In the genomic region with DNA sequence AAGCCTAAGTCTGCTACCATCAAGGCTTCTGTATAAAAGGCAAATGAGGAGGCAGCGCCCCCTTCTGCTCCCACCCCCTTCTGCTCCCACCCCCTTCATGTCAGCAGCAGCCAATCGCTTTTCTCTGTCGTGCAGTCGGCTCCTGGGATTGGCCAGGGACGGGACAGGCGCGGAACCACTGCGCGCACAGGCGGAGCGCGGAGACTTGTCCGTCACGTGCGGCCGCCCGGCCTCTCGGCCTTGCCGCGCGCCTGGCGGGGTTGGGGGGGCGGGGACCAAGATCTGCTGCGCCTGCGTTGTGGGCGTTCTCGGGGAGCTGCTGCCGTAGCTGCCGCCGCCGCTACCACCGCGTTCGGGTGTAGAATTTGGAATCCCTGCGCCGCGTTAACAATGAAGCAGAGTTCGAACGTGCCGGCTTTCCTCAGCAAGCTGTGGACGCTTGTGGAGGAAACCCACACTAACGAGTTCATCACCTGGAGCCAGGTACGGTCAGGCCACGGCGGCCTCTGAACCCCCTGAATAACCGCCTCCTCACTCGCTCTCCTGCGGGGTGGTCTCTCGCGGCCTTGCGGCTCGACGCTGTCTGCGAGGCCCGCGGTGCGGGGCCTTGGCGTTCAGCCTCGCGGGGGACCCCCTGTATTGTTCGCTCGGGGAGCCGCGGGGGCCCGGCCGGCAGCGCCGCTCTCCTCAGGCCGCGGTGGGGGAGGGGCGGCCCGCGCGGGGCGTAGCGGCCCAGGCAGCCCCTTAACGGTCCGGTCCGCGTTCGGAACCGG, we compare ENCODE assay signal across 8 cellular contexts. TPM values are rescaled to one million over a fixed set of nuclear protein-coding genes. Genes with fewer than 3 reads are reported as not detected.
DNase-seq lines count a peak whose midpoint lies in the region; ATAC-seq, FAIRE-seq and TF ChIP-seq lines count a peak whose summit lies in the region.

A gene with protein sequence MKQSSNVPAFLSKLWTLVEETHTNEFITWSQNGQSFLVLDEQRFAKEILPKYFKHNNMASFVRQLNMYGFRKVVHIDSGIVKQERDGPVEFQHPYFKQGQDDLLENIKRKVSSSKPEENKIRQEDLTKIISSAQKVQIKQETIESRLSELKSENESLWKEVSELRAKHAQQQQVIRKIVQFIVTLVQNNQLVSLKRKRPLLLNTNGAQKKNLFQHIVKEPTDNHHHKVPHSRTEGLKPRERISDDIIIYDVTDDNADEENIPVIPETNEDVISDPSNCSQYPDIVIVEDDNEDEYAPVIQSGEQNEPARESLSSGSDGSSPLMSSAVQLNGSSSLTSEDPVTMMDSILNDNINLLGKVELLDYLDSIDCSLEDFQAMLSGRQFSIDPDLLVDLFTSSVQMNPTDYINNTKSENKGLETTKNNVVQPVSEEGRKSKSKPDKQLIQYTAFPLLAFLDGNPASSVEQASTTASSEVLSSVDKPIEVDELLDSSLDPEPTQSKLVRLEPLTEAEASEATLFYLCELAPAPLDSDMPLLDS (plus strand): TSS at position 305 of the 773 bp plus-strand sequence. CDS start 86 bp downstream, at position 391.

- ATAC-seq in HG02852 (IDR thresholded peaks at IDR 0.05; ENCODE audit: unreplicated experiment): peak; percentile 98

- TF ChIP-seq CTCF in left ventricle myocardium inferior (IDR thresholded peaks at IDR 0.05; ENCODE audit: borderline replicate concordance) (peak; percentile 41), prostate gland (IDR thresholded peaks at IDR 0.05) (peak in 3 of 4 experiments; percentile 26 to 42 (median 41))

- H3K4me1 ChIP-seq in left ventricle myocardium inferior: peaks cover 52% of the 10 kb centered on the region
- no peaks in the 10 kb centered on the region for H3K4me1 ChIP-seq in prostate gland (replicated peaks)
- H3K4me1 ChIP-seq in urinary bladder (ENCODE audit: insufficient read depth): no peaks in the 10 kb centered on the region

- H3K4me3 ChIP-seq in left ventricle myocardium inferior (peak within 1 kb of the TSS; percentile 92), prostate gland (peak within 1 kb of the TSS; percentile 89 to 99), urinary bladder (ENCODE audit: low read depth, low read length) (peak within 1 kb of the TSS; percentile 96)

- H3K36me3 ChIP-seq in left ventricle myocardium inferior: no peaks in the 10 kb centered on the region
- no peaks in the 10 kb centered on the region for H3K36me3 ChIP-seq in prostate gland
- no peaks in the 10 kb centered on the region for H3K36me3 ChIP-seq in urinary bladder (ENCODE audit: insufficient read depth)

- no peaks in the 10 kb centered on the region for H3K27me3 ChIP-seq in left ventricle myocardium inferior (ENCODE audit: low read depth)
- H3K27me3 ChIP-seq in prostate gland (replicated peaks; ENCODE audit: insufficient read depth): no peaks in the 10 kb centered on the region

- peak; percentile 64; the same call in 1 of the 2 replicates for TF ChIP-seq POLR2A in GM12892 (IDR thresholded peaks at IDR 0.05; ENCODE audit: low read depth, low read length)
- TF ChIP-seq POLR2A in prostate gland (IDR thresholded peaks at IDR 0.05): peak; percentile 41

- H3K27ac ChIP-seq in left ventricle myocardium inferior (replicated peaks) (peak within 1 kb of the TSS; percentile 89), prostate gland (peak within 1 kb of the TSS; percentile 80 to 84), urinary bladder (ENCODE audit: low read depth) (peak within 1 kb of the TSS; percentile 41)

- DNase-seq in GM12892 (ENCODE audit: insufficient read length) (peak; percentile 61), NCI-H146 (lab: John Stamatoyannopoulos, UW) (peak; percentile 100), T-helper 1 cell (peak; percentile 88 to 98 (median 89)), amniotic stem cell (lab: John Stamatoyannopoulos, UW) (peak; percentile 97), left ventricle myocardium inferior (peak; percentile 96), prostate gland (ENCODE audit: low spot score) (peak; percentile 96)

- peak; percentile 97 for FAIRE-seq in GM12892 (lab: Jason Lieb, UNC)

- intact Hi-C loops in left ventricle myocardium inferior (cut with micrococcal nuclease) (no loop called here), prostate gland (cut with DNase I) (loop anchor here (2.0 kb wide), 1 partner anchor 71 kb away; the partner anchor contains the start of gene SERINC1)

- H3K9me3 ChIP-seq in left ventricle myocardium inferior (replicated peaks) (no peaks in the 10 kb centered on the region), prostate gland (no peaks in the 10 kb centered on the region)

- WGBS in prostate gland: 0% methylated on average over 39 of the region's 82 CpGs
- WGBS in urinary bladder: under 1% methylated on average over 82 of the region's 82 CpGs

RNA-seq across cellular contexts. Expression of the gene that starts here (rescaled TPM):
- 14.1 TPM for polyA plus RNA-seq in GM12892 (2012; ENCODE audit: missing spikeins)
- 21.0 TPM for total RNA-seq in left ventricle myocardium inferior
- 10 to 100 TPM; 13.8 to 59.5 TPM for total RNA-seq in prostate gland
- 39.9 TPM for total RNA-seq in urinary bladder
- 14.6 TPM for polyA plus RNA-seq in urinary bladder

Comparison
In these comparisons a context has a peak if more than half of its experiments do, and no peak if none do; other contexts are left out.
1. Peak in every context shown above with its lines: DNase-seq, ATAC-seq, H3K4me3 ChIP-seq and H3K27ac ChIP-seq.